9 cellular contexts compared by ENCODE assay signal in the genomic region with DNA sequence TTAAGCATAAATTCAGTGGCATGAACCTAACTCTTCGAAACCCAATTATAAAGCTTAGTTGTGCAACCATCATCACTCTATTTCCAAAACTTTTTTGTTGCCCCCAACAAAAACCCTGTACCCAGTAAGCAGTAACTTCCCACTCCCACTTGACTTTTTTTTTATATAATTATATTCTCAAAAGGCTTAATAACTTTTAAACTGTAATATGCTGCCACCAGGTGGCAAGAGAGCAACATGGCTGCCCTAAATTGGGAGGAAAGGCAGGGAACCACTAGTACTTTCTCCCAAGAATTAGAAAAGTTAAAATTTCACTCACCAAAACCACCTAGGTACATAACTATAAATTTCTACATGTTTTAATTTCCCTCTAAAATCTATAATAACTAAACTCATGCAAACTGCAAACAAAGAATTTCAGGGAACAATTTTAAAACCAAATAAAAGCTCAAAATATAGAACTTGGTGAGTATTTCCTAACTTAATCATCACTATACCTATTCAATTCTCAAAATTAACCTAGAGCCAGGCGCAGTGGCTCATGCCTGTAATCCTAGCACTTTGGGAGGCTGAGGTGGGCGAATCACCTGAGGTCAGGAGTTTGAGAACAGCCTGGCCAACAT. TPM values are rescaled to one million over a fixed set of nuclear protein-coding genes. Genes with fewer than 3 reads are reported as not detected.
DNase-seq lines count a peak whose midpoint lies in the region; ATAC-seq and TF ChIP-seq lines count a peak whose summit lies in the region.
"Had no signal": no experiment of that assay in that cellular context is flagged by ENCODE, and none has a peak within 500 bp of the region (broad histone marks: within the 10 kb centered on the region; RNA-seq: fewer than 3 reads in every experiment).

No MANE protein-coding gene starts in this region.

- H3K79me1 ChIP-seq in trophoblast cell (ENCODE audit: low read length) = peaks cover 2% of the 10 kb centered on the region

- H2AFZ ChIP-seq in SK-N-SH (ENCODE audit: low read depth) = no peak overlapping the region
- no peak overlapping the region for H2AFZ ChIP-seq in fibroblast of lung (ENCODE audit: low read length)
- H2AFZ ChIP-seq in trophoblast cell (ENCODE audit: insufficient read depth, low read length, poor library complexity) = no peak overlapping the region

- TF ChIP-seq CTCF in LNCaP clone FGC (IDR thresholded peaks at IDR 0.05; ENCODE audit: control insufficient read depth, extremely low read depth, insufficient read depth) (peak; percentile 71), SK-N-SH (IDR thresholded peaks at IDR 0.05) (peak; percentile 90), fibroblast of lung (conservative IDR thresholded peaks at IDR 0.05 in 1 of 2, IDR thresholded peaks at IDR 0.05 in 1 of 2; ENCODE audit: low read depth in 1 of 2, low read length in 2 of 2) (peak; percentile 65 to 81)

- H3K9me2 ChIP-seq in SK-N-SH = no peaks in the 10 kb centered on the region

- H3K18ac ChIP-seq in trophoblast cell (ENCODE audit: low read length) = no peak overlapping the region

- no peak overlapping the region for H3K23ac ChIP-seq in trophoblast cell (ENCODE audit: low read length)

- H3K79me2 ChIP-seq in SK-N-SH (ENCODE audit: insufficient read depth) = peaks cover 36% of the 10 kb centered on the region
- no peaks in the 10 kb centered on the region for H3K79me2 ChIP-seq in fibroblast of lung (ENCODE audit: control insufficient read depth, insufficient read depth, low read length)
- H3K79me2 ChIP-seq in trophoblast cell (ENCODE audit: control insufficient read depth, insufficient read depth, low read length, poor library complexity) = peaks cover 1% of the 10 kb centered on the region

- H3K9ac ChIP-seq in SK-N-SH (no peak overlapping the region), fibroblast of lung (ENCODE audit: insufficient read depth, low read length) (no peak overlapping the region), trophoblast cell (ENCODE audit: low read length) (no peak overlapping the region)

- H3K9me3 Mint-ChIP-seq in stimulated activated naive B cell treated with anti-CD40 and anti-IgM and Interleukin-4, amounts not matched to agents 10 μg/mL and 1 μg/mL and 100 μg/mL, for 72 hours = no peaks in the 10 kb centered on the region
- H3K9me3 Mint-ChIP-seq: activated naive CD4-positive, alpha-beta T cell treated with anti-CD3 and anti-CD28 coated beads, Interleukin-2, amount 50 U/mL, for 24 hours had no signal

- H3K27ac ChIP-seq in SK-N-SH (ENCODE audit: low read depth in 2 of 2, low read length in 1 of 2) = no peak overlapping the region
- no peak overlapping the region for H3K27ac ChIP-seq in fibroblast of lung (ENCODE audit: insufficient read depth, low read length)
- no peak overlapping the region for H3K27ac ChIP-seq in trophoblast cell (ENCODE audit: low read depth, low read length)

- TF ChIP-seq EP300 in SK-N-SH (IDR thresholded peaks at IDR 0.05; ENCODE audit: borderline replicate concordance in 1 of 2, low read depth in 1 of 2, low read length in 1 of 2) = no peak

- H3F3A ChIP-seq in SK-N-SH (replicated peaks; ENCODE audit: insufficient read depth) = peaks cover 6% of the 10 kb centered on the region

- H2AK5ac ChIP-seq in trophoblast cell (ENCODE audit: low read length) = no peak overlapping the region

- H2BK120ac ChIP-seq in trophoblast cell (ENCODE audit: insufficient read depth, low read length, poor library complexity) = no peak overlapping the region

- no peak overlapping the region for H3K14ac ChIP-seq in trophoblast cell (ENCODE audit: low read length)

- no peak overlapping the region for H2BK12ac ChIP-seq in trophoblast cell (ENCODE audit: low read length)

- no peak overlapping the region for H3K4me3 Mint-ChIP-seq in stimulated activated naive B cell treated with anti-CD40 and anti-IgM and Interleukin-4, amounts not matched to agents 10 μg/mL and 1 μg/mL and 100 μg/mL, for 72 hours
- H3K4me3 Mint-ChIP-seq: activated naive CD4-positive, alpha-beta T cell treated with anti-CD3 and anti-CD28 coated beads, Interleukin-2, amount 50 U/mL, for 24 hours had no signal

- no peaks in the 10 kb centered on the region for H3K27me3 Mint-ChIP-seq in stimulated activated naive B cell treated with anti-CD40 and anti-IgM and Interleukin-4, amounts not matched to agents 10 μg/mL and 1 μg/mL and 100 μg/mL, for 72 hours
- H3K27me3 Mint-ChIP-seq: activated naive CD4-positive, alpha-beta T cell treated with anti-CD3 and anti-CD28 coated beads, Interleukin-2, amount 50 U/mL, for 24 hours had no signal

- no peak overlapping the region for H4K12ac ChIP-seq in trophoblast cell (ENCODE audit: low read depth, low read length)

- H3K4me1 ChIP-seq in SK-N-SH (ENCODE audit: control insufficient read depth in 1 of 2, insufficient read depth in 2 of 2, low read depth in 1 of 2, low read length in 1 of 2) (no peaks in the 10 kb centered on the region), fibroblast of lung (ENCODE audit: control insufficient read depth, extremely low read depth, insufficient read depth, low read length) (no peaks in the 10 kb centered on the region), trophoblast cell (ENCODE audit: control insufficient read depth in 1 of 2, insufficient read depth in 2 of 2, low read length in 2 of 2) (peaks cover 0 to 3% of the 10 kb centered on the region in 2 experiments)

- H3K4ac ChIP-seq in trophoblast cell (ENCODE audit: low read depth, low read length) = no peak overlapping the region

- H3K27ac Mint-ChIP-seq in stimulated activated naive B cell treated with anti-CD40 and anti-IgM and Interleukin-4, amounts not matched to agents 10 μg/mL and 1 μg/mL and 100 μg/mL, for 72 hours = no peak overlapping the region
- H3K27ac Mint-ChIP-seq: activated naive CD4-positive, alpha-beta T cell treated with anti-CD3 and anti-CD28 coated beads, Interleukin-2, amount 50 U/mL, for 24 hours had no signal

- 73% methylated on average over 3 of the region's 3 CpGs for WGBS in SK-N-SH (ENCODE audit: low lambda C conversion rate)
- WGBS in trophoblast cell (ENCODE audit: extremely low coverage, insufficient coverage, insufficient read length) = no CpG with 5 or more reads among the region's 3 CpGs

- no peak overlapping the region for H3K4me2 ChIP-seq in SK-N-SH
- H3K4me2 ChIP-seq in fibroblast of lung (ENCODE audit: extremely low read depth, insufficient read depth, low read length) = no peak overlapping the region
- no peak overlapping the region for H3K4me2 ChIP-seq in trophoblast cell (ENCODE audit: low read length)

- peaks cover 13 to 16% of the 10 kb centered on the region in 2 donors for H3K4me1 Mint-ChIP-seq in stimulated activated naive B cell treated with anti-CD40 and anti-IgM and Interleukin-4, amounts not matched to agents 10 μg/mL and 1 μg/mL and 100 μg/mL, for 72 hours

- H3K4me3 ChIP-seq in LNCaP clone FGC (ENCODE audit: low read depth, low read length) = no peak overlapping the region
- H3K4me3 ChIP-seq in SK-N-SH (ENCODE audit: low read depth in 2 of 2, low read length in 1 of 2) = no peak overlapping the region
- no peak overlapping the region for H3K4me3 ChIP-seq in fibroblast of lung (replicated peaks in 1 of 4; ENCODE audit: control extremely low read depth in 1 of 4, insufficient read depth in 1 of 4, low read depth in 3 of 4, low read length in 4 of 4)
- H3K4me3 ChIP-seq in trophoblast cell (ENCODE audit: low read depth, low read length) = no peak overlapping the region

- CTCF ChIA-PET in SK-N-SH (lab: Yijun Ruan, JAX) = interaction anchor here (0.6 to 5.2 kb wide), 40 partner anchors 9 to 963 kb away, joined by 3 to 135 read pairs (median 4); a partner anchor contains a TSS

- H3K9me3 ChIP-seq in SK-N-SH (no peaks in the 10 kb centered on the region), fibroblast of lung (ENCODE audit: control insufficient read depth, insufficient read depth, low read depth, low read length) (no peaks in the 10 kb centered on the region), trophoblast cell (ENCODE audit: insufficient read depth, low read depth, low read length) (no peaks in the 10 kb centered on the region)

- H3K36me3 ChIP-seq in SK-N-SH (replicated peaks in 1 of 2; ENCODE audit: control insufficient read depth in 1 of 2, insufficient read depth in 2 of 2, low read length in 1 of 2) (no peaks in the 10 kb centered on the region), fibroblast of lung (ENCODE audit: control insufficient read depth, insufficient read depth, low read length) (no peaks in the 10 kb centered on the region), trophoblast cell (ENCODE audit: control insufficient read depth in 1 of 2, insufficient read depth in 2 of 2, low read length in 2 of 2) (peaks cover 0 to 2% of the 10 kb centered on the region in 2 experiments)

- H4K8ac ChIP-seq in trophoblast cell (ENCODE audit: low read depth, low read length) = no peak overlapping the region

- DNase-seq in activated T-cell treated with anti-CD3 and anti-CD28 coated beads for 4 hours = peak; percentile 20
- DNase-seq in activated T-cell treated with anti-CD3 and anti-CD28 coated beads, Interleukin-2, amount 50 U/mL, for 1 hour = no peak
- peak; percentile 23 for DNase-seq in LNCaP clone FGC (ENCODE audit: low read depth)
- peak; percentile 53 for DNase-seq in SK-N-SH
- DNase-seq in fibroblast of lung (ENCODE audit: low read depth in 2 of 2) = peak; percentile 36 to 69
- DNase-seq in trophoblast cell = peak; percentile 25 to 83
- no peak for DNase-seq in stimulated activated naive B cell treated with anti-CD40 and anti-IgM and Interleukin-4, amounts not matched to agents 10 μg/mL and 1 μg/mL and 100 μg/mL, for 72 hours
- no peak for DNase-seq in retina

- H4K20me1 ChIP-seq in SK-N-SH (ENCODE audit: insufficient read depth) (peaks cover 23% of the 10 kb centered on the region), fibroblast of lung (ENCODE audit: control insufficient read depth, extremely low read depth, insufficient read depth, low read length) (no peaks in the 10 kb centered on the region)

- H3K27me3 ChIP-seq in SK-N-SH (ENCODE audit: insufficient read depth) (no peaks in the 10 kb centered on the region), fibroblast of lung (ENCODE audit: control insufficient read depth, insufficient read depth, low read length) (no peaks in the 10 kb centered on the region), trophoblast cell (ENCODE audit: insufficient read depth, low read length) (no peaks in the 10 kb centered on the region)

- POLR2A ChIA-PET in SK-N-SH (lab: Yijun Ruan, JAX) = interaction anchor here (0.6 kb wide), 1 partner anchor 43 kb away, joined by 3 read pairs; no protein-coding TSS in a partner anchor

- H2BK5ac ChIP-seq in trophoblast cell (ENCODE audit: low read depth, low read length, poor library complexity) = no peak overlapping the region

- ATAC-seq in stimulated activated naive B cell treated with anti-CD40 and anti-IgM and Interleukin-4, amounts not matched to agents 10 μg/mL and 1 μg/mL and 100 μg/mL, for 72 hours (replicated peaks) = no peak

- TF ChIP-seq RAD21 in SK-N-SH (IDR thresholded peaks at IDR 0.05; ENCODE audit: low read length) = peak; percentile 83

- no peak overlapping the region for H4K91ac ChIP-seq in trophoblast cell (ENCODE audit: low read depth, low read length)

- H3K36me3 Mint-ChIP-seq in stimulated activated naive B cell treated with anti-CD40 and anti-IgM and Interleukin-4, amounts not matched to agents 10 μg/mL and 1 μg/mL and 100 μg/mL, for 72 hours = peaks cover 7% of the 10 kb centered on the region in 2 donors
- H3K36me3 Mint-ChIP-seq: activated naive CD4-positive, alpha-beta T cell treated with anti-CD3 and anti-CD28 coated beads, Interleukin-2, amount 50 U/mL, for 24 hours had no signal

RNA-seq across cellular contexts. Expression of a gene that starts 50.2 kb away (rescaled TPM):
- 9.5 and 11.8 TPM in 2 replicates for polyA plus RNA-seq in SK-N-SH (2012; rRNA removed)
- 13.2 and 13.5 TPM in 2 replicates for polyA plus RNA-seq in SK-N-SH (2012; cell fraction: cytosol; rRNA removed)
- 9.2 and 17.2 TPM in 2 replicates for polyA plus RNA-seq in SK-N-SH (2012; cell fraction: nucleus; rRNA removed)
- 7.7 and 8.9 TPM in 2 replicates for total RNA-seq in fibroblast of lung
- polyA plus RNA-seq in fibroblast of lung = 18.4 and 18.8 TPM in 2 replicates
- 8.8 and 10.5 TPM in 2 replicates for polyA plus RNA-seq in fibroblast of lung (2012)
- polyA minus RNA-seq in fibroblast of lung (ENCODE audit: low replicate concordance) = 61.2 and 108 TPM in 2 replicates
- polyA plus RNA-seq in trophoblast cell (2013) = 61.8 and 63.0 TPM in 2 replicates

Comparison
In these comparisons a context has a peak if more than half of its experiments do, and no peak if none do; other contexts are left out.
1. DNase-seq: peak in activated T-cell treated with anti-CD3 and anti-CD28 coated beads for 4 hours (single experiment), LNCaP clone FGC (single experiment), SK-N-SH (single experiment), fibroblast of lung (2 of 2) and trophoblast cell (2 of 2); none in activated T-cell treated with anti-CD3 and anti-CD28 coated beads, Interleukin-2, amount 50 U/mL, for 1 hour (single experiment), stimulated activated naive B cell treated with anti-CD40 and anti-IgM and Interleukin-4, amounts not matched to agents 10 μg/mL and 1 μg/mL and 100 μg/mL, for 72 hours (single experiment) and retina (single experiment).
2. Peak in every context shown above with its lines, with median percentiles within 50 percentile points of each other: CTCF ChIP-seq.